In genomic region chr6:104638841-104639290, GRCh38 we compare ENCODE assay signal across 11 cellular contexts.
DNase-seq lines count a peak whose midpoint lies in the region; ATAC-seq and TF ChIP-seq lines count a peak whose summit lies in the region.
"Had no signal": no experiment of that assay in that cellular context is flagged by ENCODE, and none has a peak within 500 bp of the region (broad histone marks: within the 10 kb centered on the region; RNA-seq: fewer than 3 reads in every experiment).

No MANE protein-coding gene starts in this region.

- intact Hi-C loops in heart left ventricle (cut with DNase I) (loop anchor here in 2 of 10 donors (5.0 to 10.0 kb wide), 4 partner anchors 66 to 128 kb away; no protein-coding TSS in a partner anchor), gastrocnemius medialis (cut with DNase I; ENCODE audit: low total_unique reads) (no loop called here), ascending aorta (cut with DNase I) (no loop called here)

- H3K4me1 Mint-ChIP-seq in effector memory CD8-positive, alpha-beta T cell (ENCODE audit: low read depth in 2 of 2): no peaks in the 10 kb centered on the region

- no peak overlapping the region for H3K4me3 Mint-ChIP-seq in effector memory CD8-positive, alpha-beta T cell
- H3K4me3 Mint-ChIP-seq: activated CD8-positive, alpha-beta T cell treated with anti-CD3 and anti-CD28 coated beads, Interleukin-2, amount 10 ng/mL, durations not matched to agents 7 days and 5 days; IgD-negative memory B cell had no signal

- H3K4me3 ChIP-seq in heart left ventricle: no peak overlapping the region
- H3K4me3 ChIP-seq in gastrocnemius medialis: no peak overlapping the region
- no peak overlapping the region for H3K4me3 ChIP-seq in ascending aorta
- H3K4me3 ChIP-seq: right lobe of liver had no signal

- H3K9me3 ChIP-seq in heart left ventricle: peaks cover 0 to 12% (median 0%) of the 10 kb centered on the region in 12 donors
- H3K9me3 ChIP-seq in gastrocnemius medialis: no peaks in the 10 kb centered on the region
- H3K9me3 ChIP-seq in ascending aorta: no peaks in the 10 kb centered on the region
- H3K9me3 ChIP-seq: right lobe of liver had no signal

- in situ Hi-C loops in KBM-7 (cut with MboI; ENCODE audit: low pct_unique_long_range_greater_than_20kb, low sequenced_read_pairs) (no loop called here), gastrocnemius medialis (cut with MboI; ENCODE audit: low sequenced_read_pairs in 4 of 4) (no loop called here)

- no peak for TF ChIP-seq POLR2A in heart left ventricle (IDR thresholded peaks at IDR 0.05)
- TF ChIP-seq POLR2A in gastrocnemius medialis (IDR thresholded peaks at IDR 0.05): no peak

- peak overlapping the region; percentile 33 for H3K27ac ChIP-seq in VCaP
- peak overlapping the region in 11 of 12 donors; percentile 15 to 78 (median 59) for H3K27ac ChIP-seq in heart left ventricle
- H3K27ac ChIP-seq in gastrocnemius medialis: peak overlapping the region; percentile 62 to 74 (median 69)
- no peak overlapping the region for H3K27ac ChIP-seq in ascending aorta
- H3K27ac ChIP-seq: right lobe of liver had no signal

- H3K36me3 ChIP-seq in heart left ventricle: no peaks in the 10 kb centered on the region
- H3K36me3 ChIP-seq in gastrocnemius medialis: no peaks in the 10 kb centered on the region
- no peaks in the 10 kb centered on the region for H3K36me3 ChIP-seq in ascending aorta
- H3K36me3 ChIP-seq: right lobe of liver had no signal

- H3K27me3 Mint-ChIP-seq in effector memory CD8-positive, alpha-beta T cell: no peaks in the 10 kb centered on the region
- H3K27me3 Mint-ChIP-seq: IgD-negative memory B cell had no signal

- H3K27me3 ChIP-seq in heart left ventricle: no peaks in the 10 kb centered on the region
- no peaks in the 10 kb centered on the region for H3K27me3 ChIP-seq in gastrocnemius medialis
- no peaks in the 10 kb centered on the region for H3K27me3 ChIP-seq in ascending aorta
- H3K27me3 ChIP-seq: right lobe of liver had no signal

- no peak overlapping the region for H3K27ac Mint-ChIP-seq in effector memory CD8-positive, alpha-beta T cell
- H3K27ac Mint-ChIP-seq: activated CD8-positive, alpha-beta T cell treated with anti-CD3 and anti-CD28 coated beads, Interleukin-2, amount 10 ng/mL, durations not matched to agents 7 days and 5 days had no signal

- no peaks in the 10 kb centered on the region for H3K36me3 Mint-ChIP-seq in effector memory CD8-positive, alpha-beta T cell (ENCODE audit: insufficient read depth)
- H3K36me3 Mint-ChIP-seq: IgD-negative memory B cell had no signal

- peaks cover 0 to 34% (median 9%) of the 10 kb centered on the region in 12 donors for H3K4me1 ChIP-seq in heart left ventricle
- H3K4me1 ChIP-seq in gastrocnemius medialis: peaks cover 0 to 15% of the 10 kb centered on the region in 2 donors
- H3K4me1 ChIP-seq in ascending aorta: no peaks in the 10 kb centered on the region
- H3K4me1 ChIP-seq: right lobe of liver had no signal

- peak; percentile 82 to 91 (median 89) for ATAC-seq in heart left ventricle
- peak; percentile 87 to 89 for ATAC-seq in gastrocnemius medialis
- no peak for ATAC-seq in effector memory CD8-positive, alpha-beta T cell (replicated peaks)
- ATAC-seq in HG02884 (IDR thresholded peaks at IDR 0.05; ENCODE audit: unreplicated experiment): no peak
- no peak for ATAC-seq in HG03196 (IDR thresholded peaks at IDR 0.05; ENCODE audit: unreplicated experiment)
- ATAC-seq: activated CD8-positive, alpha-beta T cell treated with anti-CD3 and anti-CD28 coated beads, Interleukin-2, amount 10 ng/mL, durations not matched to agents 7 days and 5 days had no signal

- 40 to 55% (median 46%) methylated on average over 4 of the region's 4 CpGs for WGBS in heart left ventricle, 4 donors

- DNase-seq in KBM-7: peak; percentile 88
- peak in 1 of 5 donors; percentile 39 for DNase-seq in heart left ventricle
- DNase-seq in gastrocnemius medialis: no peak
- no peak for DNase-seq in effector memory CD8-positive, alpha-beta T cell
- no peak for DNase-seq in ascending aorta (ENCODE audit: low spot score in 2 of 2)
- DNase-seq: activated CD8-positive, alpha-beta T cell treated with anti-CD3 and anti-CD28 coated beads, Interleukin-2, amount 10 ng/mL, durations not matched to agents 7 days and 5 days; right lobe of liver had no signal

- TF ChIP-seq CTCF in VCaP (conservative IDR thresholded peaks at IDR 0.05): no peak
- TF ChIP-seq CTCF in heart left ventricle (IDR thresholded peaks at IDR 0.05): no peak
- no peak for TF ChIP-seq CTCF in gastrocnemius medialis (IDR thresholded peaks at IDR 0.05 in 4 of 5, conservative IDR thresholded peaks at IDR 0.05 in 1 of 5)
- TF ChIP-seq CTCF in ascending aorta (IDR thresholded peaks at IDR 0.05): no peak

- H3K9me3 Mint-ChIP-seq in effector memory CD8-positive, alpha-beta T cell: no peaks in the 10 kb centered on the region

Comparison
In these comparisons a context has a peak if more than half of its experiments do, and no peak if none do; other contexts are left out.
1. H3K27ac ChIP-seq: peak in VCaP (single experiment), heart left ventricle (11 of 12) and gastrocnemius medialis (4 of 4); none in ascending aorta (0 of 2).
2. ATAC-seq: peak in heart left ventricle (4 of 4) and gastrocnemius medialis (2 of 2); none in effector memory CD8-positive, alpha-beta T cell (single experiment), HG02884 (single experiment) and HG03196 (single experiment).